ENCODE assay signal across 2 cellular contexts in the genomic region with DNA sequence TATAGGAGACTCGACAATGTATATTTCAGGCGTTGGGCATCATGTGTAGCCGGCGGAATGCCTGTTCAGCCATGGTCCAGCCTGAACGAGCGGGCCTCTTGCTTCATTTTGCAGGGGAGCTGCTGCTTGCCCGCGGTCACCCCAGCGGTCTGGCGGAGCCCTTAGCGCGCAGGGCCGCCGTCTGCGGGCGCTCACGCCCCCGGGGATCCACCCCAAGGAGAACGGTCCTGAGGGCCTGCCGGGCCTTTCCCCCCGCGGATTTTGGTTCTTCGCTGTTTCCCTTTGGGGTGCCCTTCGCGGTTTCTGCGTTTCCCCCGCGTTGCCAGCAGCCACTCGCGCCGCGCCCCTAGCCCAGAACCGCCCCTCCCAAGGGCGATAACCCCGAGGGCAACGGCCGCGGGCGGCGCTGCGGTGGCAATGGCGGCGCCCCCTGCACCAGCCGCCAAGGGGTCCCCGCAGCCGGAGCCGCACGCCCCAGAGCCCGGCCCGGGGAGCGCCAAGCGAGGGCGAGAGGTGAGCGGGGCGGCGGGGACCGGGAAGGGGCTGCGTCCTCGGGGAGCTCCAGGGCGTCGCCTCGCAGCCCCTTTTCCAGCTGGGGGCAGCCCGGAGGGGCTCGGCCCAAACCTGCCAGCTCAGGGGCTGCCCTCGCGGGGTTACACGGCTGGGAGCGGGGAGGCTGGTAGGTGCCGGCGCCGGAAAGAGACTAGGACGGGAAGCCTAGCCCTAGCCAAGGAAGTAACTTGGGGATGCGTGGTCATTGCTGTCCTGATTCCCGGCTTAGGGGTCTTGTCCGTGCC.
A peak's percentile ranks its signal among the peaks of the same experiment; 100 is the strongest.
TF ChIP-seq lines count a peak whose summit lies in the region.

A gene with protein sequence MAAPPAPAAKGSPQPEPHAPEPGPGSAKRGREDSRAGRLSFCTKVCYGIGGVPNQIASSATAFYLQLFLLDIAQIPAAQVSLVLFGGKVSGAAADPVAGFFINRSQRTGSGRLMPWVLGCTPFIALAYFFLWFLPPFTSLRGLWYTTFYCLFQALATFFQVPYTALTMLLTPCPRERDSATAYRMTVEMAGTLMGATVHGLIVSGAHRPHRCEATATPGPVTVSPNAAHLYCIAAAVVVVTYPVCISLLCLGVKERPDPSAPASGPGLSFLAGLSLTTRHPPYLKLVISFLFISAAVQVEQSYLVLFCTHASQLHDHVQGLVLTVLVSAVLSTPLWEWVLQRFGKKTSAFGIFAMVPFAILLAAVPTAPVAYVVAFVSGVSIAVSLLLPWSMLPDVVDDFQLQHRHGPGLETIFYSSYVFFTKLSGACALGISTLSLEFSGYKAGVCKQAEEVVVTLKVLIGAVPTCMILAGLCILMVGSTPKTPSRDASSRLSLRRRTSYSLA (plus strand): TSS at position 406 of the 797 bp plus-strand sequence. CDS start 12 bp downstream, at position 418.

TF ChIP-seq in GM23338, 12 proteins besides CTCF, POLR2A, EP300 and RAD21 (continues in another document):
- TF ChIP-seq EZH2phosphoT487 (IDR thresholded peaks at IDR 0.05; ENCODE audit: unreplicated experiment) (no peak), STAT1 (IDR thresholded peaks at IDR 0.05; ENCODE audit: unreplicated experiment) (no peak), CREB1 (CRISPR knock-in tag; IDR thresholded peaks at IDR 0.05; ENCODE audit: low read depth) (no peak), ZNF331 (CRISPR knock-in tag; IDR thresholded peaks at IDR 0.05; ENCODE audit: low read depth) (no peak), JUNB (IDR thresholded peaks at IDR 0.05; ENCODE audit: unreplicated experiment) (no peak), POLR2AphosphoS5 (IDR thresholded peaks at IDR 0.05; ENCODE audit: low read depth) (no peak), ZNF114 (CRISPR knock-in tag; IDR thresholded peaks at IDR 0.05) (no peak)
- TF ChIP-seq, protein P1, sequence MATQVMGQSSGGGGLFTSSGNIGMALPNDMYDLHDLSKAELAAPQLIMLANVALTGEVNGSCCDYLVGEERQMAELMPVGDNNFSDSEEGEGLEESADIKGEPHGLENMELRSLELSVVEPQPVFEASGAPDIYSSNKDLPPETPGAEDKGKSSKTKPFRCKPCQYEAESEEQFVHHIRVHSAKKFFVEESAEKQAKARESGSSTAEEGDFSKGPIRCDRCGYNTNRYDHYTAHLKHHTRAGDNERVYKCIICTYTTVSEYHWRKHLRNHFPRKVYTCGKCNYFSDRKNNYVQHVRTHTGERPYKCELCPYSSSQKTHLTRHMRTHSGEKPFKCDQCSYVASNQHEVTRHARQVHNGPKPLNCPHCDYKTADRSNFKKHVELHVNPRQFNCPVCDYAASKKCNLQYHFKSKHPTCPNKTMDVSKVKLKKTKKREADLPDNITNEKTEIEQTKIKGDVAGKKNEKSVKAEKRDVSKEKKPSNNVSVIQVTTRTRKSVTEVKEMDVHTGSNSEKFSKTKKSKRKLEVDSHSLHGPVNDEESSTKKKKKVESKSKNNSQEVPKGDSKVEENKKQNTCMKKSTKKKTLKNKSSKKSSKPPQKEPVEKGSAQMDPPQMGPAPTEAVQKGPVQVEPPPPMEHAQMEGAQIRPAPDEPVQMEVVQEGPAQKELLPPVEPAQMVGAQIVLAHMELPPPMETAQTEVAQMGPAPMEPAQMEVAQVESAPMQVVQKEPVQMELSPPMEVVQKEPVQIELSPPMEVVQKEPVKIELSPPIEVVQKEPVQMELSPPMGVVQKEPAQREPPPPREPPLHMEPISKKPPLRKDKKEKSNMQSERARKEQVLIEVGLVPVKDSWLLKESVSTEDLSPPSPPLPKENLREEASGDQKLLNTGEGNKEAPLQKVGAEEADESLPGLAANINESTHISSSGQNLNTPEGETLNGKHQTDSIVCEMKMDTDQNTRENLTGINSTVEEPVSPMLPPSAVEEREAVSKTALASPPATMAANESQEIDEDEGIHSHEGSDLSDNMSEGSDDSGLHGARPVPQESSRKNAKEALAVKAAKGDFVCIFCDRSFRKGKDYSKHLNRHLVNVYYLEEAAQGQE (IDR thresholded peaks at IDR 0.05; ENCODE audit: unreplicated experiment): no peak
- TF ChIP-seq, protein P2, sequence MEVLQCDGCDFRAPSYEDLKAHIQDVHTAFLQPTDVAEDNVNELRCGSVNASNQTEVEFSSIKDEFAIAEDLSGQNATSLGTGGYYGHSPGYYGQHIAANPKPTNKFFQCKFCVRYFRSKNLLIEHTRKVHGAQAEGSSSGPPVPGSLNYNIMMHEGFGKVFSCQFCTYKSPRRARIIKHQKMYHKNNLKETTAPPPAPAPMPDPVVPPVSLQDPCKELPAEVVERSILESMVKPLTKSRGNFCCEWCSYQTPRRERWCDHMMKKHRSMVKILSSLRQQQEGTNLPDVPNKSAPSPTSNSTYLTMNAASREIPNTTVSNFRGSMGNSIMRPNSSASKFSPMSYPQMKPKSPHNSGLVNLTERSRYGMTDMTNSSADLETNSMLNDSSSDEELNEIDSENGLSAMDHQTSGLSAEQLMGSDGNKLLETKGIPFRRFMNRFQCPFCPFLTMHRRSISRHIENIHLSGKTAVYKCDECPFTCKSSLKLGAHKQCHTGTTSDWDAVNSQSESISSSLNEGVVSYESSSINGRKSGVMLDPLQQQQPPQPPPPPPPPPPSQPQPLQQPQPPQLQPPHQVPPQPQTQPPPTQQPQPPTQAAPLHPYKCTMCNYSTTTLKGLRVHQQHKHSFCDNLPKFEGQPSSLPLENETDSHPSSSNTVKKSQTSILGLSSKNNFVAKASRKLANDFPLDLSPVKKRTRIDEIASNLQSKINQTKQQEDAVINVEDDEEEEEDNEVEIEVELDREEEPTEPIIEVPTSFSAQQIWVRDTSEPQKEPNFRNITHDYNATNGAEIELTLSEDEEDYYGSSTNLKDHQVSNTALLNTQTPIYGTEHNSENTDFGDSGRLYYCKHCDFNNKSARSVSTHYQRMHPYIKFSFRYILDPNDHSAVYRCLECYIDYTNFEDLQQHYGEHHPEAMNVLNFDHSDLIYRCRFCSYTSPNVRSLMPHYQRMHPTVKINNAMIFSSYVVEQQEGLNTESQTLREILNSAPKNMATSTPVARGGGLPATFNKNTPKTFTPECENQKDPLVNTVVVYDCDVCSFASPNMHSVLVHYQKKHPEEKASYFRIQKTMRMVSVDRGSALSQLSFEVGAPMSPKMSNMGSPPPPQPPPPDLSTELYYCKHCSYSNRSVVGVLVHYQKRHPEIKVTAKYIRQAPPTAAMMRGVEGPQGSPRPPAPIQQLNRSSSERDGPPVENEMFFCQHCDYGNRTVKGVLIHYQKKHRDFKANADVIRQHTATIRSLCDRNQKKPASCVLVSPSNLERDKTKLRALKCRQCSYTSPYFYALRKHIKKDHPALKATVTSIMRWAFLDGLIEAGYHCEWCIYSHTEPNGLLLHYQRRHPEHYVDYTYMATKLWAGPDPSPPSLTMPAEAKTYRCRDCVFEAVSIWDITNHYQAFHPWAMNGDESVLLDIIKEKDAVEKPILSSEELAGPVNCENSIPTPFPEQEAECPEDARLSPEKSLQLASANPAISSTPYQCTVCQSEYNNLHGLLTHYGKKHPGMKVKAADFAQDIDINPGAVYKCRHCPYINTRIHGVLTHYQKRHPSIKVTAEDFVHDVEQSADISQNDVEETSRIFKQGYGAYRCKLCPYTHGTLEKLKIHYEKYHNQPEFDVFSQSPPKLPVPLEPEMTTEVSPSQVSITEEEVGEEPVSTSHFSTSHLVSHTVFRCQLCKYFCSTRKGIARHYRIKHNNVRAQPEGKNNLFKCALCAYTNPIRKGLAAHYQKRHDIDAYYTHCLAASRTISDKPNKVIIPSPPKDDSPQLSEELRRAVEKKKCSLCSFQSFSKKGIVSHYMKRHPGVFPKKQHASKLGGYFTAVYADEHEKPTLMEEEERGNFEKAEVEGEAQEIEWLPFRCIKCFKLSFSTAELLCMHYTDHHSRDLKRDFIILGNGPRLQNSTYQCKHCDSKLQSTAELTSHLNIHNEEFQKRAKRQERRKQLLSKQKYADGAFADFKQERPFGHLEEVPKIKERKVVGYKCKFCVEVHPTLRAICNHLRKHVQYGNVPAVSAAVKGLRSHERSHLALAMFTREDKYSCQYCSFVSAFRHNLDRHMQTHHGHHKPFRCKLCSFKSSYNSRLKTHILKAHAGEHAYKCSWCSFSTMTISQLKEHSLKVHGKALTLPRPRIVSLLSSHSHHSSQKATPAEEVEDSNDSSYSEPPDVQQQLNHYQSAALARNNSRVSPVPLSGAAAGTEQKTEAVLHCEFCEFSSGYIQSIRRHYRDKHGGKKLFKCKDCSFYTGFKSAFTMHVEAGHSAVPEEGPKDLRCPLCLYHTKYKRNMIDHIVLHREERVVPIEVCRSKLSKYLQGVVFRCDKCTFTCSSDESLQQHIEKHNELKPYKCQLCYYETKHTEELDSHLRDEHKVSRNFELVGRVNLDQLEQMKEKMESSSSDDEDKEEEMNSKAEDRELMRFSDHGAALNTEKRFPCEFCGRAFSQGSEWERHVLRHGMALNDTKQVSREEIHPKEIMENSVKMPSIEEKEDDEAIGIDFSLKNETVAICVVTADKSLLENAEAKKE (CRISPR knock-in tag; IDR thresholded peaks at IDR 0.05): no peak

TF ChIP-seq in GM12878, 131 proteins besides CTCF, POLR2A, EP300 and RAD21:
- TF ChIP-seq MXI1 (IDR thresholded peaks at IDR 0.05; ENCODE audit: low read depth, low read length) (no peak), WRNIP1 (IDR thresholded peaks at IDR 0.05; ENCODE audit: borderline replicate concordance, low read depth, low read length) (no peak), SPI1 (IDR thresholded peaks at IDR 0.05; ENCODE audit: borderline replicate concordance, insufficient read depth, low read depth, low read length) (no peak), GATAD2B (conservative IDR thresholded peaks at IDR 0.05; ENCODE audit: low read depth) (peak; percentile 50; the same call in 1 of the 2 replicates), TBL1XR1 (IDR thresholded peaks at IDR 0.05; ENCODE audit: low read depth, low read length) (no peak), SRF (IDR thresholded peaks at IDR 0.05; ENCODE audit: low read depth in 2 of 2, low read length in 2 of 2) (no peak), SUZ12 (IDR thresholded peaks at IDR 0.05; ENCODE audit: unreplicated experiment) (peak; percentile 80)
- TF ChIP-seq, protein P3, sequence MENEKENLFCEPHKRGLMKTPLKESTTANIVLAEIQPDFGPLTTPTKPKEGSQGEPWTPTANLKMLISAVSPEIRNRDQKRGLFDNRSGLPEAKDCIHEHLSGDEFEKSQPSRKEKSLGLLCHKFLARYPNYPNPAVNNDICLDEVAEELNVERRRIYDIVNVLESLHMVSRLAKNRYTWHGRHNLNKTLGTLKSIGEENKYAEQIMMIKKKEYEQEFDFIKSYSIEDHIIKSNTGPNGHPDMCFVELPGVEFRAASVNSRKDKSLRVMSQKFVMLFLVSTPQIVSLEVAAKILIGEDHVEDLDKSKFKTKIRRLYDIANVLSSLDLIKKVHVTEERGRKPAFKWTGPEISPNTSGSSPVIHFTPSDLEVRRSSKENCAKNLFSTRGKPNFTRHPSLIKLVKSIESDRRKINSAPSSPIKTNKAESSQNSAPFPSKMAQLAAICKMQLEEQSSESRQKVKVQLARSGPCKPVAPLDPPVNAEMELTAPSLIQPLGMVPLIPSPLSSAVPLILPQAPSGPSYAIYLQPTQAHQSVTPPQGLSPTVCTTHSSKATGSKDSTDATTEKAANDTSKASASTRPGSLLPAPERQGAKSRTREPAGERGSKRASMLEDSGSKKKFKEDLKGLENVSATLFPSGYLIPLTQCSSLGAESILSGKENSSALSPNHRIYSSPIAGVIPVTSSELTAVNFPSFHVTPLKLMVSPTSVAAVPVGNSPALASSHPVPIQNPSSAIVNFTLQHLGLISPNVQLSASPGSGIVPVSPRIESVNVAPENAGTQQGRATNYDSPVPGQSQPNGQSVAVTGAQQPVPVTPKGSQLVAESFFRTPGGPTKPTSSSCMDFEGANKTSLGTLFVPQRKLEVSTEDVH (IDR thresholded peaks at IDR 0.05; ENCODE audit: low read depth, partially characterized antibody): no peak
- TF ChIP-seq, protein P4, sequence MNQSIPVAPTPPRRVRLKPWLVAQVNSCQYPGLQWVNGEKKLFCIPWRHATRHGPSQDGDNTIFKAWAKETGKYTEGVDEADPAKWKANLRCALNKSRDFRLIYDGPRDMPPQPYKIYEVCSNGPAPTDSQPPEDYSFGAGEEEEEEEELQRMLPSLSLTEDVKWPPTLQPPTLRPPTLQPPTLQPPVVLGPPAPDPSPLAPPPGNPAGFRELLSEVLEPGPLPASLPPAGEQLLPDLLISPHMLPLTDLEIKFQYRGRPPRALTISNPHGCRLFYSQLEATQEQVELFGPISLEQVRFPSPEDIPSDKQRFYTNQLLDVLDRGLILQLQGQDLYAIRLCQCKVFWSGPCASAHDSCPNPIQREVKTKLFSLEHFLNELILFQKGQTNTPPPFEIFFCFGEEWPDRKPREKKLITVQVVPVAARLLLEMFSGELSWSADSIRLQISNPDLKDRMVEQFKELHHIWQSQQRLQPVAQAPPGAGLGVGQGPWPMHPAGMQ (IDR thresholded peaks at IDR 0.05; ENCODE audit: borderline replicate concordance): no peak
